8 cellular contexts compared by ENCODE assay signal in the genomic region with DNA sequence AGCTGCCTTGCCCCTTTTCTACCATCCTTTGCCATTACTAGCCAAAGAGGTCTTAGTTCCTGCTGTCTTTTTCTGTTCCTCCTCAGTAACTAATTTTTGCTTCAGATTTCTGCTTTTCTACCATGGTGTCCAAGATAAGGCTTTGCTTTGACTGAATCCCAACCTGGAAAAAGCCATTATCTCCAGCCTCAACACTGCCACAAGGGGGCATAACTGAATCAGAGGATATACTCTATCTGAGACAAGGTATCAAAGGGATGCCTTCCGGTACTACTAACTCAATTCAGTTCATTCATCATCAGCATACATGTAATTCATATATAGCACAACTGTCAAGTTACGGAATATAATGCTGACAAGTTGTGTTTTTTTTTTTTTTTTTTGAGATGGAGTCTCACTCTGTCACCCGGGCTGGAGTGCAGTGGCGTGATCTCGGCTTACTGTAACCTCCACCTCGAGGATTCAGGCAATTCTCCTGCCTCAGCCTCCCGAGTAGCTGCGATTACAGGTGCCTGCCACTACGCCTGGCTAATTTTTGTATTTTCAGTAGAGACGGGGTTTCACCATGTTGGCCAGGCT. TPM values are rescaled to one million over a fixed set of nuclear protein-coding genes. Genes with fewer than 3 reads are reported as not detected.
DNase-seq lines count a peak whose midpoint lies in the region; ATAC-seq, FAIRE-seq and TF ChIP-seq lines count a peak whose summit lies in the region.

No MANE protein-coding gene starts in this region.

- H3K27me3 ChIP-seq in cardiac muscle cell = no peaks in the 10 kb centered on the region
- H3K27me3 ChIP-seq in OCI-LY3 (ENCODE audit: low read depth, low read length) = no peaks in the 10 kb centered on the region
- H3K27me3 ChIP-seq in adrenal gland = no peaks in the 10 kb centered on the region
- no peaks in the 10 kb centered on the region for H3K27me3 ChIP-seq in keratinocyte (ENCODE audit: control insufficient read depth, extremely low read depth, insufficient read depth, low read length)

- peaks cover 2% of the 10 kb centered on the region for H3K4me1 ChIP-seq in cardiac muscle cell (ENCODE audit: low read depth)
- H3K4me1 ChIP-seq in OCI-LY3 (ENCODE audit: low read length) = peaks cover 3% of the 10 kb centered on the region; the same call in 1 of the 2 replicates
- no peaks in the 10 kb centered on the region for H3K4me1 ChIP-seq in adrenal gland (replicated peaks in 1 of 2)
- H3K4me1 ChIP-seq in keratinocyte (ENCODE audit: control insufficient read depth, extremely low read depth, insufficient read depth, low read length) = no peaks in the 10 kb centered on the region

- no peak overlapping the region for H3K9ac ChIP-seq in OCI-LY3 (ENCODE audit: low read length)
- H3K9ac ChIP-seq in keratinocyte (ENCODE audit: control insufficient read depth, extremely low read depth, insufficient read depth, low read length) = no peak overlapping the region

- H3K27ac ChIP-seq in cardiac muscle cell (no peak overlapping the region), OCI-LY3 (ENCODE audit: low read length) (no peak overlapping the region), adrenal gland (no peak overlapping the region), keratinocyte (ENCODE audit: control insufficient read depth, insufficient read depth, low read length) (no peak overlapping the region)

- H3K4me2 ChIP-seq in OCI-LY3 (ENCODE audit: low read length) (no peak overlapping the region), keratinocyte (ENCODE audit: control insufficient read depth, extremely low read depth, insufficient read depth, low read depth, low read length) (no peak overlapping the region)

- H3K4me3 ChIP-seq in cardiac muscle cell = no peak overlapping the region
- H3K4me3 ChIP-seq in HFF-Myc (replicated peaks; ENCODE audit: low read depth, low read length) = no peak overlapping the region
- no peak overlapping the region for H3K4me3 ChIP-seq in OCI-LY3 (ENCODE audit: low read length)
- no peak overlapping the region for H3K4me3 ChIP-seq in adrenal gland
- no peak overlapping the region for H3K4me3 ChIP-seq in keratinocyte (ENCODE audit: control insufficient read depth in 2 of 3, extremely low read depth in 1 of 3, insufficient read depth in 2 of 3, low read depth in 1 of 3, low read length in 3 of 3)

- peak; percentile 42 to 47 for DNase-seq in cardiac muscle cell (ENCODE audit: low read depth in 1 of 2, low spot score in 1 of 2)
- DNase-seq in left ventricle myocardium superior = no peak
- DNase-seq in HFF-Myc (ENCODE audit: extremely low read depth, low read depth) = no peak
- peak; percentile 22 to 78 (median 35) for DNase-seq in adrenal gland
- DNase-seq in keratinocyte (ENCODE audit: low read depth, low spot score) = no peak
- DNase-seq in stimulated activated naive CD4-positive, alpha-beta T cell (lab: John Stamatoyannopoulos, UW) = peak in 4 of 6 experiments; percentile 9 to 56 (median 40)
- no peak for DNase-seq in ureter (ENCODE audit: low spot score)

- no peaks in the 10 kb centered on the region for H3K9me3 ChIP-seq in cardiac muscle cell (ENCODE audit: low read depth)
- H3K9me3 ChIP-seq in OCI-LY3 (ENCODE audit: insufficient read depth, low read length) = no peaks in the 10 kb centered on the region
- H3K9me3 ChIP-seq in adrenal gland (replicated peaks in 1 of 3) = no peaks in the 10 kb centered on the region
- H3K9me3 ChIP-seq in keratinocyte (ENCODE audit: control insufficient read depth, low read depth, low read length) = no peaks in the 10 kb centered on the region

- dilution Hi-C loops in keratinocyte (cut with MboI; ENCODE audit: extremely low pct_ligation_motif_present, low sequenced_read_pairs) = no loop called here

- H3K9me1 ChIP-seq in keratinocyte (ENCODE audit: control insufficient read depth, extremely low read depth, insufficient read depth, low read length) = no peaks in the 10 kb centered on the region

- intact Hi-C loops in left ventricle myocardium superior (cut with micrococcal nuclease) = no loop called here
- intact Hi-C loops in adrenal gland (cut with DNase I) = no loop called here

- no peak overlapping the region for H2AFZ ChIP-seq in OCI-LY3 (ENCODE audit: low read depth, low read length)
- H2AFZ ChIP-seq in keratinocyte (ENCODE audit: control insufficient read depth, low read length) = no peak overlapping the region

- H3K79me2 ChIP-seq in OCI-LY3 (ENCODE audit: low read length) (no peaks in the 10 kb centered on the region), keratinocyte (ENCODE audit: control insufficient read depth, insufficient read depth, low read length) (no peaks in the 10 kb centered on the region)

- TF ChIP-seq CTCF in cardiac muscle cell (IDR thresholded peaks at IDR 0.05; ENCODE audit: low read depth, low read length) (peak; percentile 65), HFF-Myc (IDR thresholded peaks at IDR 0.05; ENCODE audit: low read depth, low read length, missing control alignments) (peak; percentile 79), OCI-LY3 (IDR thresholded peaks at IDR 0.05; ENCODE audit: low read depth, low read length) (peak; percentile 71), adrenal gland (IDR thresholded peaks at IDR 0.05) (peak; percentile 49 to 65 (median 59)), keratinocyte (optimal IDR thresholded peaks at IDR 0.05 in 1 of 3, IDR thresholded peaks at IDR 0.05 in 1 of 3, conservative IDR thresholded peaks at IDR 0.05 in 1 of 3; ENCODE audit: extremely low read depth in 1 of 3, insufficient read depth in 2 of 3, low read length in 3 of 3) (peak; percentile 65 to 78 (median 67))

- FAIRE-seq in keratinocyte (lab: Jason Lieb, UNC) = peak; percentile 56

- WGBS in adrenal gland, 4 donors = 80 to 84% (median 82%) methylated on average over 10 of the region's 10 CpGs

- no peak for ATAC-seq in left ventricle myocardium superior

- H4K20me1 ChIP-seq in OCI-LY3 (ENCODE audit: insufficient read depth, low read length) (no peaks in the 10 kb centered on the region), keratinocyte (ENCODE audit: control insufficient read depth, extremely low read depth, insufficient read depth, low read length) (no peaks in the 10 kb centered on the region)

- no peak for TF ChIP-seq POLR2A in adrenal gland (IDR thresholded peaks at IDR 0.05)

- H3K36me3 ChIP-seq in cardiac muscle cell (peaks cover 30% of the 10 kb centered on the region), OCI-LY3 (replicated peaks; ENCODE audit: low read depth, low read length) (peaks cover 12% of the 10 kb centered on the region), adrenal gland (replicated peaks in 1 of 2) (peaks cover 4 to 43% of the 10 kb centered on the region in 2 donors), keratinocyte (ENCODE audit: control insufficient read depth in 2 of 2, extremely low read depth in 1 of 2, insufficient read depth in 2 of 2, low read length in 2 of 2) (peaks cover 2 to 8% of the 10 kb centered on the region in 2 experiments)

RNA-seq across cellular contexts. Expression of a gene that starts 11.4 kb away (rescaled TPM):
- 6.9 and 12.5 TPM in 2 replicates for total RNA-seq in cardiac muscle cell
- 19.0 and 26.0 TPM in 2 replicates for polyA plus RNA-seq in cardiac muscle cell
- total RNA-seq in left ventricle myocardium superior = 12.6 TPM
- 10 to 100 TPM in 7 of 8 donors, 1 to 10 TPM in 1; 6.9 to 18.9 (median 14.0) TPM for total RNA-seq in adrenal gland
- 10 to 100 TPM in 1 of 3 donors, 1 to 10 TPM in 2; 6.3 to 13.6 (median 7.2) TPM for polyA plus RNA-seq in adrenal gland
- 6.0 to 12.0 TPM (median 8.7 TPM) in 3 replicates for polyA plus RNA-seq in keratinocyte
- 3.1 TPM for polyA plus RNA-seq in keratinocyte (2011; ENCODE audit: low read depth)
- 3.5 and 7.6 TPM in 2 replicates for polyA plus RNA-seq in keratinocyte (2011; cell fraction: cytosol; rRNA removed)
- 11.2 and 12.0 TPM in 2 replicates for polyA plus RNA-seq in keratinocyte (2011; cell fraction: nucleus; rRNA removed)
- polyA plus RNA-seq in keratinocyte (2012; ENCODE audit: low replicate concordance) = 5.2 and 6.1 TPM in 2 replicates
- 3.4 to 5.8 TPM (median 4.3 TPM) in 3 replicates for polyA minus RNA-seq in keratinocyte
- polyA minus RNA-seq in keratinocyte (2011; cell fraction: cytosol; rRNA and poly(A)+ RNA removed) = 3.5 TPM
- polyA minus RNA-seq in keratinocyte (2011; cell fraction: nucleus; rRNA and poly(A)+ RNA removed) = 4.7 and 5.2 TPM in 2 replicates
- 8.5 TPM for total RNA-seq in ureter

RNA-seq across cellular contexts. Expression of a gene that starts 33.0 kb away (rescaled TPM):
- total RNA-seq in cardiac muscle cell (86.0 and 96.1 TPM in 2 replicates), left ventricle myocardium superior (21.4 TPM), adrenal gland (100 to 1,000 TPM in 1 of 8 donors, 10 to 100 TPM in 7; 34.7 to 144 (median 48.1) TPM), ureter (64.1 TPM)
- polyA plus RNA-seq in cardiac muscle cell (133 and 138 TPM in 2 replicates), adrenal gland (100 to 1,000 TPM in 2 of 3 donors, 10 to 100 TPM in 1; 80.1 to 272 (median 169) TPM), keratinocyte (35.8 to 86.2 TPM (median 76.0 TPM) in 3 replicates)
- polyA plus RNA-seq in keratinocyte (2011; ENCODE audit: low read depth) = 10.9 TPM
- 21.9 and 43.2 TPM in 2 replicates for polyA plus RNA-seq in keratinocyte (2011; cell fraction: cytosol; rRNA removed)
- polyA plus RNA-seq in keratinocyte (2011; cell fraction: nucleus; rRNA removed) = 175 and 209 TPM in 2 replicates
- polyA plus RNA-seq in keratinocyte (2012; ENCODE audit: low replicate concordance) = 29.4 and 43.6 TPM in 2 replicates
- 11.5 to 29.5 TPM (median 19.0 TPM) in 3 replicates for polyA minus RNA-seq in keratinocyte
- 9.8 TPM for polyA minus RNA-seq in keratinocyte (2011; cell fraction: cytosol; rRNA and poly(A)+ RNA removed)
- 19.8 and 31.6 TPM in 2 replicates for polyA minus RNA-seq in keratinocyte (2011; cell fraction: nucleus; rRNA and poly(A)+ RNA removed)

RNA-seq across cellular contexts. Expression of a gene that starts 33.1 kb away (rescaled TPM):
- 16.5 and 16.9 TPM in 2 replicates for total RNA-seq in cardiac muscle cell
- 23.6 and 42.0 TPM in 2 replicates for polyA plus RNA-seq in cardiac muscle cell
- 12.3 TPM for total RNA-seq in left ventricle myocardium superior
- 10 to 100 TPM in 6 of 8 donors, 1 to 10 TPM in 2; 8.0 to 23.8 (median 19.2) TPM for total RNA-seq in adrenal gland
- 10 to 100 TPM; 13.2 to 32.7 (median 14.2) TPM for polyA plus RNA-seq in adrenal gland
- 8.3 to 14.8 TPM (median 8.6 TPM) in 3 replicates for polyA plus RNA-seq in keratinocyte
- polyA plus RNA-seq in keratinocyte (2011; ENCODE audit: low read depth) = 7.2 TPM
- 4.2 and 7.2 TPM in 2 replicates for polyA plus RNA-seq in keratinocyte (2011; cell fraction: cytosol; rRNA removed)
- polyA plus RNA-seq in keratinocyte (2011; cell fraction: nucleus; rRNA removed) = 12.0 and 18.6 TPM in 2 replicates
- polyA plus RNA-seq in keratinocyte (2012; ENCODE audit: low replicate concordance) = 5.1 and 8.8 TPM in 2 replicates
- polyA minus RNA-seq in keratinocyte = 5.3 to 15.6 TPM (median 10.3 TPM) in 3 replicates
- 8.2 TPM for polyA minus RNA-seq in keratinocyte (2011; cell fraction: cytosol; rRNA and poly(A)+ RNA removed)
- 8.9 and 25.4 TPM in 2 replicates for polyA minus RNA-seq in keratinocyte (2011; cell fraction: nucleus; rRNA and poly(A)+ RNA removed)
- total RNA-seq in ureter = 29.6 TPM

Comparison
In these comparisons a context has a peak if more than half of its experiments do, and no peak if none do; other contexts are left out.
1. DNase-seq: peak in cardiac muscle cell (2 of 2), adrenal gland (7 of 7) and stimulated activated naive CD4-positive, alpha-beta T cell (4 of 6); none in left ventricle myocardium superior (single experiment), HFF-Myc (single experiment), keratinocyte (single experiment) and ureter (single experiment).
2. Peak in every context shown above with its lines, with median percentiles within 50 percentile points of each other: CTCF ChIP-seq.